ENCODE assay signal across 13 cellular contexts in genomic region chr6:148329568-148330299, GRCh38. TPM values are rescaled to one million over a fixed set of nuclear protein-coding genes. Genes with fewer than 3 reads are reported as not detected.
DNase-seq lines count a peak whose midpoint lies in the region; ATAC-seq and TF ChIP-seq lines count a peak whose summit lies in the region.
"Had no signal": no experiment of that assay in that cellular context is flagged by ENCODE, and none has a peak within 500 bp of the region (broad histone marks: within the 10 kb centered on the region; RNA-seq: fewer than 3 reads in every experiment).

No MANE protein-coding gene starts in this region.

- intact Hi-C loops in breast epithelium (cut with DNase I; ENCODE audit: low total_unique reads) = no loop called here
- intact Hi-C loops in left cardiac atrium (cut with DNase I) = no loop called here

- ATAC-seq in left cardiac atrium = peak; percentile 23 to 81
- ATAC-seq in HG03139 (IDR thresholded peaks at IDR 0.05; ENCODE audit: unreplicated experiment) = no peak
- ATAC-seq: activated naive CD4-positive, alpha-beta T cell treated with anti-CD3 and anti-CD28 coated beads, Interleukin-2, amount 50 U/mL, for 72 hours; natural killer cell had no signal

- no peaks in the 10 kb centered on the region for H3K79me2 ChIP-seq in Karpas-422 (ENCODE audit: low read length)

- H4K20me1 ChIP-seq in Karpas-422 (ENCODE audit: insufficient read depth, low read depth, low read length) = no peaks in the 10 kb centered on the region

- TF ChIP-seq CTCF in breast epithelium (IDR thresholded peaks at IDR 0.05) = no peak

- DNase-seq in Karpas-422 = peak; percentile 19
- no peak for DNase-seq in breast epithelium (ENCODE audit: low spot score in 2 of 2)
- no peak for DNase-seq in left cardiac atrium
- peak; percentile 35 for DNase-seq in superior temporal gyrus (ENCODE audit: extremely low spot score)
- no peak for DNase-seq in G401 (ENCODE audit: low spot score)
- DNase-seq in GM19238 (ENCODE audit: insufficient read length, low spot score) = no peak
- no peak for DNase-seq in D341Med (ENCODE audit: low spot score)
- DNase-seq: DMS 273 treated with DMSO at 0.1 percent for 48 hours, natural killer cell, NCI-H1436, OCI-M1 had no signal

- H3K4me3 ChIP-seq in Karpas-422 (ENCODE audit: low read length) = no peak overlapping the region
- no peak overlapping the region for H3K4me3 ChIP-seq in breast epithelium

- H3K4me2 ChIP-seq in Karpas-422 (ENCODE audit: low read depth, low read length, poor library complexity, severe bottlenecking) = no peak overlapping the region

- H3K27ac ChIP-seq in Karpas-422 (ENCODE audit: low read length) (no peak overlapping the region), breast epithelium (peak overlapping the region; percentile 75 to 83)

- no peaks in the 10 kb centered on the region for H3K9me2 ChIP-seq in Karpas-422 (replicated peaks; ENCODE audit: insufficient read depth, low read length)

- no peak overlapping the region for H3K9ac ChIP-seq in Karpas-422 (ENCODE audit: low read length)

- in situ Hi-C loops in G401 (cut with HindIII; ENCODE audit: low sequenced_read_pairs) = no loop called here

- H3K9me3 ChIP-seq in Karpas-422 (ENCODE audit: low read length) (no peaks in the 10 kb centered on the region), breast epithelium (no peaks in the 10 kb centered on the region)

- no peak for TF ChIP-seq POLR2A in breast epithelium (IDR thresholded peaks at IDR 0.05)

- no peaks in the 10 kb centered on the region for H3K36me3 ChIP-seq in Karpas-422 (ENCODE audit: insufficient read depth, low read length)
- H3K36me3 ChIP-seq in breast epithelium = no peaks in the 10 kb centered on the region

- H3K4me1 ChIP-seq in Karpas-422 (ENCODE audit: low read length) = peaks cover 4% of the 10 kb centered on the region; the same call in 1 of the 2 replicates
- H3K4me1 ChIP-seq in breast epithelium = peaks cover 6 to 7% of the 10 kb centered on the region in 2 donors

- no peaks in the 10 kb centered on the region for H3K27me3 ChIP-seq in Karpas-422 (ENCODE audit: low read length)
- no peaks in the 10 kb centered on the region for H3K27me3 ChIP-seq in breast epithelium

- H2AFZ ChIP-seq in Karpas-422 (ENCODE audit: low read length) = no peak overlapping the region

RNA-seq across cellular contexts. Expression of gene SASH1, which starts 12.9 kb away (rescaled TPM):
- total RNA-seq in Karpas-422 (2014; rRNA removed; shearing (Covaris generic); ENCODE audit: low replicate concordance) = 0.15 and 2.4 TPM in 2 replicates
- total RNA-seq in breast epithelium (100 to 1,000 TPM; 107 to 304 (median 145) TPM), left cardiac atrium (10 to 100 TPM; 33.4 to 36.2 TPM)
- total RNA-seq in G401 (2014; rRNA removed; shearing (Covaris generic)) = 4.1 and 4.6 TPM in 2 replicates

Comparison
In these comparisons a context has a peak if more than half of its experiments do, and no peak if none do; other contexts are left out.
1. DNase-seq: peak in Karpas-422 (single experiment) and superior temporal gyrus (single experiment); none in breast epithelium (0 of 2), left cardiac atrium (single experiment), G401 (single experiment), GM19238 (single experiment) and D341Med (single experiment).